ENCODE assay signal across 17 cellular contexts in the genomic region with DNA sequence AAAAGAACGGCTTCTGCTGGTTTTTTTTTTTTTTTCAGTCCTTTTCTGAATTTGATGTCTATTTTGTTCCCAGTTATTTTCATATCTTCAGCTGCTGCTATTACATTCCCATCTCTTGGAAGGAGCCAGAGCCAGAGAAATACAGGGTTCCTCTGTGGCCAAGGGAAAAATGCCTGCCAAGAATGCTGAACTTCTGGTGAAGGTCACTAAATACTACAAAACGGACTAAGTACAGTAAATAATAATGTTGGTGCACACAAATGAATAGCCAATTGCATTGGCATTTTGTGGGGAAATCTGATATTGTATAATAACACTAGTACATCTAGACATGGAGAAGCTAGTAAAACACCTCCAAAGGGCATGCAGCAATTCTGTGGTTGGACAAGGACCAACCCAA. TPM values are rescaled to one million over a fixed set of nuclear protein-coding genes. Genes with fewer than 3 reads are reported as not detected.
DNase-seq lines count a peak whose midpoint lies in the region; ATAC-seq, FAIRE-seq and TF ChIP-seq lines count a peak whose summit lies in the region.
"Had no signal": no experiment of that assay in that cellular context is flagged by ENCODE, and none has a peak within 500 bp of the region (broad histone marks: within the 10 kb centered on the region; RNA-seq: fewer than 3 reads in every experiment).

No MANE protein-coding gene starts in this region.

- peaks cover 0 to 2% (median 0%) of the 10 kb centered on the region in 6 donors for H3K9me3 Mint-ChIP-seq in immature natural killer cell

- no peaks in the 10 kb centered on the region for H3K36me3 Mint-ChIP-seq in immature natural killer cell
- H3K36me3 Mint-ChIP-seq: CD4-positive, CD25-positive, alpha-beta regulatory T cell had no signal

- FAIRE-seq in small intestine (lab: Jason Lieb, UNC): no peak
- FAIRE-seq: bronchial epithelial cell, H1 had no signal

- no peak overlapping the region for H3K27ac Mint-ChIP-seq in immature natural killer cell
- H3K27ac Mint-ChIP-seq: CD4-positive, CD25-positive, alpha-beta regulatory T cell; T-helper 17 cell had no signal

- H3F3A ChIP-seq in smooth muscle cell (ENCODE audit: low read depth): peaks cover 20% of the 10 kb centered on the region

- peak; percentile 64 for DNase-seq in GM03348 (ENCODE audit: low spot score)
- peak; percentile 84 for DNase-seq in astrocyte of the cerebellum (ENCODE audit: low read depth)
- no peak for DNase-seq in left ventricle myocardium superior
- no peak for DNase-seq in smooth muscle cell (lab: John Stamatoyannopoulos, UW; ENCODE audit: unreplicated experiment)
- DNase-seq in small intestine: no peak
- no peak for DNase-seq in immature natural killer cell
- DNase-seq in NCI-H345 (lab: John Stamatoyannopoulos, UW): no peak
- DNase-seq in Karpas-422: no peak
- DNase-seq: activated CD4-positive, alpha-beta T cell treated with anti-CD3 and anti-CD28 coated beads, Interleukin-2, amount 50 U/mL, for 4 hours; CD4-positive, CD25-positive, alpha-beta regulatory T cell; NCI-H1105; stimulated activated naive CD4-positive, alpha-beta T cell treated with Interleukin-2 at 50 U/mL for 16 hours; T-helper 17 cell had no signal

- H3K79me2 ChIP-seq in smooth muscle cell (ENCODE audit: low read depth) (no peaks in the 10 kb centered on the region), Karpas-422 (ENCODE audit: low read length) (no peaks in the 10 kb centered on the region)

- no peaks in the 10 kb centered on the region for H3K4me1 Mint-ChIP-seq in immature natural killer cell
- H3K4me1 Mint-ChIP-seq: CD4-positive, CD25-positive, alpha-beta regulatory T cell; T-helper 17 cell had no signal

- in situ Hi-C loops in astrocyte of the cerebellum (cut with HindIII; ENCODE audit: low sequenced_read_pairs): no loop called here

- no peak overlapping the region for H3K4me3 ChIP-seq in astrocyte of the cerebellum (ENCODE audit: low read depth, low read length)
- H3K4me3 ChIP-seq in smooth muscle cell: no peak overlapping the region
- H3K4me3 ChIP-seq in small intestine (ENCODE audit: low read depth in 1 of 2, low read length in 2 of 2): no peak overlapping the region
- no peak overlapping the region for H3K4me3 ChIP-seq in Karpas-422 (ENCODE audit: low read length)
- H3K4me3 ChIP-seq: mucosa of descending colon, prostate gland had no signal

- H3K9me2 ChIP-seq in Karpas-422 (replicated peaks; ENCODE audit: insufficient read depth, low read length): no peaks in the 10 kb centered on the region

- intact Hi-C loops in left ventricle myocardium superior (cut with micrococcal nuclease): no loop called here

- H4K20me1 ChIP-seq in smooth muscle cell (ENCODE audit: low read depth): no peaks in the 10 kb centered on the region
- no peaks in the 10 kb centered on the region for H4K20me1 ChIP-seq in Karpas-422 (ENCODE audit: insufficient read depth, low read depth, low read length)

- no peak for TF ChIP-seq CTCF in astrocyte of the cerebellum (IDR thresholded peaks at IDR 0.05; ENCODE audit: low read depth, low read length, missing control alignments)
- TF ChIP-seq CTCF in smooth muscle cell (IDR thresholded peaks at IDR 0.05; ENCODE audit: borderline replicate concordance, insufficient read depth, poor library complexity, severe bottlenecking): no peak

- peaks cover 0 to 8% (median 2%) of the 10 kb centered on the region in 3 donors for H3K27me3 Mint-ChIP-seq in immature natural killer cell (ENCODE audit: low read depth in 3 of 3)

- H3K9me3 ChIP-seq in smooth muscle cell (replicated peaks; ENCODE audit: low read depth): no peaks in the 10 kb centered on the region
- H3K9me3 ChIP-seq in small intestine (ENCODE audit: control insufficient read depth, low read depth): no peaks in the 10 kb centered on the region
- no peaks in the 10 kb centered on the region for H3K9me3 ChIP-seq in Karpas-422 (ENCODE audit: low read length)
- H3K9me3 ChIP-seq: mucosa of descending colon, prostate gland had no signal

- no peak overlapping the region for H3K9ac ChIP-seq in smooth muscle cell (ENCODE audit: low read depth)
- no peak overlapping the region for H3K9ac ChIP-seq in Karpas-422 (ENCODE audit: low read length)

- WGBS in smooth muscle cell (ENCODE audit: low lambda C conversion rate): 89% methylated on average over 2 of the region's 2 CpGs
- 60 to 83% (median 70%) methylated on average over 2 of the region's 2 CpGs for WGBS in small intestine, 3 donors

- H2AFZ ChIP-seq in smooth muscle cell (ENCODE audit: low read depth) (no peak overlapping the region), Karpas-422 (ENCODE audit: low read length) (no peak overlapping the region)

- no peaks in the 10 kb centered on the region for H3K4me1 ChIP-seq in smooth muscle cell (ENCODE audit: low read depth)
- H3K4me1 ChIP-seq in small intestine (ENCODE audit: control insufficient read depth in 2 of 2, insufficient read depth in 1 of 2, low read depth in 1 of 2, low read length in 1 of 2): peaks cover 0 to 6% of the 10 kb centered on the region in 2 donors
- no peaks in the 10 kb centered on the region for H3K4me1 ChIP-seq in Karpas-422 (ENCODE audit: low read length)
- H3K4me1 ChIP-seq: prostate gland had no signal

- H3K36me3 ChIP-seq in smooth muscle cell (ENCODE audit: low read depth) (no peaks in the 10 kb centered on the region), small intestine (ENCODE audit: control insufficient read depth in 2 of 2, insufficient read depth in 2 of 2, low read length in 2 of 2) (no peaks in the 10 kb centered on the region), Karpas-422 (ENCODE audit: insufficient read depth, low read length) (no peaks in the 10 kb centered on the region)
- H3K36me3 ChIP-seq: prostate gland had no signal

- H3K27me3 ChIP-seq in smooth muscle cell (ENCODE audit: low read depth) (no peaks in the 10 kb centered on the region), small intestine (ENCODE audit: control insufficient read depth in 2 of 2, insufficient read depth in 2 of 2, low read length in 2 of 2) (no peaks in the 10 kb centered on the region), Karpas-422 (ENCODE audit: low read length) (no peaks in the 10 kb centered on the region)

- H3K4me2 ChIP-seq in smooth muscle cell (peak overlapping the region; percentile 52), Karpas-422 (ENCODE audit: low read depth, low read length, poor library complexity, severe bottlenecking) (no peak overlapping the region)

- no peak overlapping the region for H3K4me3 Mint-ChIP-seq in immature natural killer cell
- H3K4me3 Mint-ChIP-seq: CD4-positive, CD25-positive, alpha-beta regulatory T cell; T-helper 17 cell had no signal

- ATAC-seq in left ventricle myocardium superior: peak; percentile 90
- ATAC-seq: mucosa of descending colon, T-helper 17 cell had no signal

- peak overlapping the region; percentile 59 for H3K27ac ChIP-seq in smooth muscle cell (ENCODE audit: low read depth)
- no peak overlapping the region for H3K27ac ChIP-seq in small intestine (ENCODE audit: low read depth in 1 of 2, low read length in 1 of 2)
- H3K27ac ChIP-seq in Karpas-422 (ENCODE audit: low read length): no peak overlapping the region
- H3K27ac ChIP-seq: prostate gland had no signal

RNA-seq across cellular contexts. Expression of gene ZEB1, which starts 56.3 kb away (rescaled TPM):
- total RNA-seq in left ventricle myocardium superior (86.7 TPM), smooth muscle cell (15.7 and 21.0 TPM in 2 replicates)
- polyA plus RNA-seq in smooth muscle cell (7.9 and 10.5 TPM in 2 replicates), small intestine (1 to 10 TPM; 2.7 to 7.2 (median 6.5) TPM), immature natural killer cell (10 to 100 TPM in 2 of 3 donors, 1 to 10 TPM in 1; 8.4 to 17.5 (median 14.6) TPM)
- 49.5 and 53.9 TPM in 2 replicates for total RNA-seq in Karpas-422 (2014; rRNA removed; shearing (Covaris generic); ENCODE audit: low replicate concordance)

Comparison
In these comparisons a context has a peak if more than half of its experiments do, and no peak if none do; other contexts are left out.
1. DNase-seq: peak in GM03348 (single experiment) and astrocyte of the cerebellum (single experiment); none in left ventricle myocardium superior (single experiment), smooth muscle cell (single experiment), small intestine (single experiment), immature natural killer cell (0 of 3), NCI-H345 (single experiment) and Karpas-422 (single experiment).